12 cellular contexts compared by ENCODE assay signal in genomic region chr4:2297606-2298517, GRCh38. TPM values are rescaled to one million over a fixed set of nuclear protein-coding genes. Genes with fewer than 3 reads are reported as not detected.
A peak's percentile ranks its signal among the peaks of the same experiment; 100 is the strongest.
DNase-seq lines count a peak whose midpoint lies in the region; ATAC-seq, FAIRE-seq and TF ChIP-seq lines count a peak whose summit lies in the region.
"Had no signal": no experiment of that assay in that cellular context is flagged by ENCODE, and none has a peak within 500 bp of the region (broad histone marks: within the 10 kb centered on the region; RNA-seq: fewer than 3 reads in every experiment).

No MANE protein-coding gene starts in this region.

- H3K36me3 Mint-ChIP-seq in CD4-positive, alpha-beta memory T cell: peaks cover 17 to 20% of the 10 kb centered on the region in 2 donors

- H3K4me2 ChIP-seq in OCI-LY7 (ENCODE audit: low read length): peak overlapping the region; percentile 63
- H3K4me2 ChIP-seq in K562 (ENCODE audit: insufficient read depth, low read length): no peak overlapping the region
- no peak overlapping the region for H3K4me2 ChIP-seq in neuronal stem cell (ENCODE audit: insufficient read depth, low read length, poor library complexity, severe bottlenecking)

- H4K91ac ChIP-seq in neuronal stem cell (ENCODE audit: low read depth, low read length, poor library complexity): no peak overlapping the region

- TF ChIP-seq CTCF in OCI-LY7 (conservative IDR thresholded peaks at IDR 0.05; ENCODE audit: low read length) (no peak), K562 (IDR thresholded peaks at IDR 0.05 in 2 of 3, conservative IDR thresholded peaks at IDR 0.05 in 1 of 3; ENCODE audit: insufficient read depth in 2 of 3, low read depth in 1 of 3, low read length in 3 of 3) (no peak)

- no peak overlapping the region for H3K4me3 ChIP-seq in CD4-positive, alpha-beta memory T cell (ENCODE audit: low read length in 2 of 2)
- peak overlapping the region; percentile 26 for H3K4me3 ChIP-seq in OCI-LY7 (ENCODE audit: low read depth, low read length, poor library complexity, severe bottlenecking)
- no peak overlapping the region for H3K4me3 ChIP-seq in K562
- peak overlapping the region in 1 of 2 donors; percentile 64 for H3K4me3 ChIP-seq in neuronal stem cell (ENCODE audit: low read length in 2 of 2)
- H3K4me3 ChIP-seq: dorsolateral prefrontal cortex, uterus had no signal

- in situ Hi-C loops in K562 (cut with MboI): no loop called here

- H2AFZ ChIP-seq in OCI-LY7 (ENCODE audit: low read length) (peak overlapping the region; percentile 78), K562 (ENCODE audit: low read depth, low read length) (no peak overlapping the region), neuronal stem cell (ENCODE audit: low read length) (no peak overlapping the region)
- H2AFZ ChIP-seq: parathyroid adenoma had no signal

- H2BK15ac ChIP-seq in neuronal stem cell (ENCODE audit: low read length): peak overlapping the region; percentile 55

- H3K9me2 ChIP-seq in OCI-LY7 (ENCODE audit: insufficient read depth, low read length): no peaks in the 10 kb centered on the region

- no peaks in the 10 kb centered on the region for H3K36me3 ChIP-seq in CD4-positive, alpha-beta memory T cell (ENCODE audit: insufficient read depth, low read length)
- H3K36me3 ChIP-seq in OCI-LY7 (ENCODE audit: insufficient read depth, low read length) (no peaks in the 10 kb centered on the region), K562 (ENCODE audit: control insufficient read depth, insufficient read depth, low read length) (peaks cover 4% of the 10 kb centered on the region; the same call in 1 of the 3 replicates), neuronal stem cell (replicated peaks in 1 of 2; ENCODE audit: control insufficient read depth in 2 of 2, insufficient read depth in 2 of 2, low read length in 2 of 2) (no peaks in the 10 kb centered on the region)
- H3K36me3 ChIP-seq: uterus had no signal

- peak overlapping the region; percentile 27 for H2BK12ac ChIP-seq in neuronal stem cell (ENCODE audit: low read length)

- no peaks in the 10 kb centered on the region for H4K20me1 ChIP-seq in OCI-LY7 (ENCODE audit: insufficient read depth, low read length)
- no peaks in the 10 kb centered on the region for H4K20me1 ChIP-seq in K562 (replicated peaks; ENCODE audit: control insufficient read depth, insufficient read depth, low read length)

- H4K8ac ChIP-seq in neuronal stem cell (ENCODE audit: low read depth, low read length): peak overlapping the region; percentile 48

- POLR2A ChIA-PET in CD4-positive, alpha-beta memory T cell (lab: Charles Lee; ENCODE audit: partially characterized antibody): no interaction called here
- POLR2A ChIA-PET in OCI-LY7 (lab: Charles Lee): interaction anchor here (0.6 to 0.7 kb wide), 2 partner anchors 16 to 221 kb away, joined by 3 read pairs; no protein-coding TSS in a partner anchor
- POLR2A ChIA-PET in K562 (lab: Yijun Ruan, JAX): interaction anchor here (0.6 kb wide), 1 partner anchor 136 kb away, joined by 3 read pairs; no protein-coding TSS in a partner anchor

- DNase-seq in CD4-positive, alpha-beta memory T cell: no peak
- DNase-seq in OCI-LY7 (ENCODE audit: low spot score) (peak; percentile 82), K562 (ENCODE audit: extremely low read depth in 1 of 4, low spot score in 3 of 4) (no peak), neuronal stem cell (ENCODE audit: low spot score) (no peak), NCI-H510A (lab: John Stamatoyannopoulos, UW) (no peak), NCI-H510A treated with DMSO at 0.1 percent for 48 hours (lab: John Stamatoyannopoulos, UW) (no peak)
- DNase-seq: uterus had no signal

- peaks cover 13 to 34% (median 21%) of the 10 kb centered on the region in 4 donors for H3K4me1 Mint-ChIP-seq in CD4-positive, alpha-beta memory T cell

- H3K14ac ChIP-seq in neuronal stem cell (ENCODE audit: low read length): peak overlapping the region; percentile 84

- no peak overlapping the region for H3K27ac ChIP-seq in CD4-positive, alpha-beta memory T cell (ENCODE audit: low read depth, low read length)
- peak overlapping the region; percentile 40 for H3K27ac ChIP-seq in OCI-LY7 (ENCODE audit: low read depth, low read length, poor library complexity, severe bottlenecking)
- H3K27ac ChIP-seq in K562 (ENCODE audit: extremely low read depth, low read depth, low read length): no peak overlapping the region; the same call in 2 of the 3 replicates
- no peak overlapping the region for H3K27ac ChIP-seq in neuronal stem cell (replicated peaks; ENCODE audit: low read length)
- H3K27ac ChIP-seq: parathyroid adenoma, uterus had no signal

- FAIRE-seq in K562 (lab: Jason Lieb, UNC): no peak
- FAIRE-seq: GM19239 had no signal

- H3K27me3 ChIP-seq in CD4-positive, alpha-beta memory T cell (ENCODE audit: insufficient read depth, low read length): no peaks in the 10 kb centered on the region
- no peaks in the 10 kb centered on the region for H3K27me3 ChIP-seq in K562 (ENCODE audit: control insufficient read depth in 2 of 2, insufficient read depth in 2 of 2, low read length in 2 of 2)
- H3K27me3 ChIP-seq in neuronal stem cell (ENCODE audit: control insufficient read depth in 3 of 3, insufficient read depth in 3 of 3, low read depth in 1 of 3, low read length in 3 of 3): peaks cover 0 to 38% (median 0%) of the 10 kb centered on the region in 3 experiments
- H3K27me3 ChIP-seq: dorsolateral prefrontal cortex, uterus had no signal

- TF ChIP-seq RAD21 in K562 (CRISPR knock-in tag; conservative IDR thresholded peaks at IDR 0.05 in 1 of 2, IDR thresholded peaks at IDR 0.05 in 1 of 2): no peak

- no peaks in the 10 kb centered on the region for H3K27me3 Mint-ChIP-seq in CD4-positive, alpha-beta memory T cell

- H3K9me3 Mint-ChIP-seq in CD4-positive, alpha-beta memory T cell: peaks cover 0 to 5% (median 0%) of the 10 kb centered on the region in 8 donors

- H3K4ac ChIP-seq in neuronal stem cell (ENCODE audit: low read length): no peak overlapping the region

- ATAC-seq in K562 (no peak), HG02678 (IDR thresholded peaks at IDR 0.05; ENCODE audit: unreplicated experiment) (no peak), HG02623 (IDR thresholded peaks at IDR 0.05; ENCODE audit: unreplicated experiment) (no peak)

- 73% methylated on average over 38 of the region's 39 CpGs for WGBS in K562 (ENCODE audit: insufficient coverage, low coverage, missing lambda C conversion rate)
- no CpG with 5 or more reads among the region's 39 CpGs for WGBS in neuronal stem cell (ENCODE audit: extremely low coverage in 2 of 2, insufficient read length in 2 of 2, insufficient replicate concordance in 1 of 2), 2 donors

- intact Hi-C loops in CD4-positive, alpha-beta memory T cell (cut with micrococcal nuclease): no loop called here
- intact Hi-C loops in OCI-LY7 (cut with micrococcal nuclease; ENCODE audit: unreplicated experiment): no loop called here
- intact Hi-C loops in K562 (cut with micrococcal nuclease): no loop called here

- no peaks in the 10 kb centered on the region for H3K79me2 ChIP-seq in OCI-LY7 (ENCODE audit: insufficient read depth, low read depth, low read length)
- H3K79me2 ChIP-seq in K562 (ENCODE audit: control insufficient read depth, insufficient read depth, low read length): no peaks in the 10 kb centered on the region
- H3K79me2 ChIP-seq: parathyroid adenoma had no signal

- H3K9me3 ChIP-seq in CD4-positive, alpha-beta memory T cell (ENCODE audit: control insufficient read depth in 1 of 2, low read length in 2 of 2): no peaks in the 10 kb centered on the region
- no peaks in the 10 kb centered on the region for H3K9me3 ChIP-seq in OCI-LY7 (ENCODE audit: low read length)
- no peaks in the 10 kb centered on the region for H3K9me3 ChIP-seq in K562 (replicated peaks; ENCODE audit: control insufficient read depth, insufficient read depth, low read depth, low read length)
- H3K9me3 ChIP-seq in neuronal stem cell (replicated peaks in 1 of 2; ENCODE audit: control insufficient read depth in 2 of 2, insufficient read depth in 1 of 2, low read depth in 1 of 2, low read length in 2 of 2): peaks cover 0 to 7% of the 10 kb centered on the region in 2 donors
- H3K9me3 ChIP-seq: uterus had no signal

- BruUV-seq in OCI-LY7 (replicated peaks; lab: Mats Ljungman, UMichigan) (no TSS peak), K562 (replicated peaks; lab: Mats Ljungman, UMichigan) (no TSS peak)

- H2BK120ac ChIP-seq in neuronal stem cell (ENCODE audit: low read depth, low read length): no peak overlapping the region

- no peak overlapping the region for H3K4me3 Mint-ChIP-seq in CD4-positive, alpha-beta memory T cell

- no peak overlapping the region for H2BK5ac ChIP-seq in neuronal stem cell (ENCODE audit: low read length)

- peak overlapping the region; percentile 65 for H2AK5ac ChIP-seq in neuronal stem cell (ENCODE audit: low read depth, low read length)

- no peak for TF ChIP-seq EP300 in K562 (IDR thresholded peaks at IDR 0.05; ENCODE audit: low read length)

- peak overlapping the region; percentile 73 to 93 (median 85) for H3K27ac Mint-ChIP-seq in CD4-positive, alpha-beta memory T cell

- 0 out of 4 replicates have a peak overlapping the region, but pooled peaks of 1 of the 2 experiments have one; percentile 69 for H3K9ac ChIP-seq in K562 (ENCODE audit: insufficient read depth in 1 of 2, low read depth in 2 of 2, low read length in 2 of 2)
- peak overlapping the region; percentile 79 for H3K9ac ChIP-seq in neuronal stem cell (ENCODE audit: low read depth, low read length, poor library complexity)
- H3K9ac ChIP-seq: parathyroid adenoma had no signal

- H3K4me1 ChIP-seq in CD4-positive, alpha-beta memory T cell (ENCODE audit: insufficient read depth, low read length): peaks cover 3% of the 10 kb centered on the region
- H3K4me1 ChIP-seq in OCI-LY7 (ENCODE audit: insufficient read depth, low read length, poor library complexity, severe bottlenecking) (peaks cover 33% of the 10 kb centered on the region), K562 (replicated peaks in 1 of 2; ENCODE audit: control insufficient read depth in 2 of 2, insufficient read depth in 2 of 2, low read length in 2 of 2) (peaks cover 0 to 41% of the 10 kb centered on the region in 2 experiments; a peak in 3 of 5 replicates), neuronal stem cell (ENCODE audit: control insufficient read depth in 2 of 2, insufficient read depth in 1 of 2, low read depth in 1 of 2, low read length in 2 of 2) (no peaks in the 10 kb centered on the region)
- H3K4me1 ChIP-seq: parathyroid adenoma, uterus had no signal

- peak overlapping the region; percentile 80 for H3K18ac ChIP-seq in neuronal stem cell (ENCODE audit: low read length)

- no peaks in the 10 kb centered on the region for H3K9me1 ChIP-seq in K562 (ENCODE audit: control insufficient read depth, insufficient read depth, low read length)

- CTCF ChIA-PET in CD4-positive, alpha-beta memory T cell (lab: Charles Lee; ENCODE audit: partially characterized antibody): no interaction called here
- CTCF ChIA-PET in OCI-LY7 (lab: Charles Lee; ENCODE audit: unreplicated experiment): interaction anchor here (0.9 kb wide), 1 partner anchor 34 kb away, joined by 3 read pairs; no protein-coding TSS in a partner anchor
- CTCF ChIA-PET in K562 (lab: Yijun Ruan, JAX; ENCODE audit: low intra/inter-chr PET ratio): no interaction called here

- TF ChIP-seq POLR2A in K562 (conservative IDR thresholded peaks at IDR 0.05): no peak

- peak overlapping the region; percentile 62 for H3K23ac ChIP-seq in neuronal stem cell (ENCODE audit: low read depth, low read length, poor library complexity)

- no peaks in the 10 kb centered on the region for H3K79me1 ChIP-seq in neuronal stem cell (ENCODE audit: low read depth, low read length)

RNA-seq across cellular contexts. Expression of gene MXD4, which starts 36.0 kb away (rescaled TPM):
- 10 to 100 TPM; 66.5 to 67.5 TPM for total RNA-seq in CD4-positive, alpha-beta memory T cell
- 10 to 100 TPM; 31.9 to 48.9 TPM for polyA plus RNA-seq in CD4-positive, alpha-beta memory T cell
- 2.4 and 3.0 TPM in 2 replicates for total RNA-seq in OCI-LY7 (2014; rRNA removed; shearing (Covaris generic))
- total RNA-seq in OCI-LY7 (2022) (10.4 and 11.6 TPM in 2 replicates), K562 (2014; rRNA removed) (8.8 and 11.2 TPM in 2 replicates), K562 (2014; rRNA removed; fragmentation: Illumina TruSeq; extraction: Trizol) (1.3 and 1.7 TPM in 2 replicates), K562 (2015; rRNA removed; fragmentation: Illumina TruSeq; extraction: Trizol) (5.9 and 6.1 TPM in 2 replicates), K562 (2021) (13.5 and 14.0 TPM in 2 replicates)
- 28.6 and 67.2 TPM in 2 replicates for total RNA-seq in K562 (2011; cell fraction: chromatin; rRNA removed; ENCODE audit: low replicate concordance)
- total RNA-seq in K562 (2011; cell fraction: nucleolus; rRNA removed): 27.8 and 29.2 TPM in 2 replicates
- total RNA-seq in K562 (2011; cell fraction: nucleoplasm; rRNA removed): 20.9 and 26.7 TPM in 2 replicates
- polyA plus RNA-seq in K562 (2011; rRNA removed) (9.1 and 14.4 TPM in 2 replicates), K562 (2014; fragmentation: Illumina TruSeq; extraction: Trizol) (4.4 and 7.0 TPM in 2 replicates), K562 (2014; fragmentation: Nextera tagmentation; extraction: Ambion mirVana) (under 1 TPM; 0.06 to 0.29 TPM), K562 (2014; rRNA removed) (8.9 and 10.2 TPM in 2 replicates)
- 10.3 and 17.4 TPM in 2 replicates for polyA plus RNA-seq in K562 (2011; cell fraction: cytosol; rRNA removed)
- polyA plus RNA-seq in K562 (2011; cell fraction: nucleus; rRNA removed): 49.5 and 56.9 TPM in 2 replicates
- polyA plus RNA-seq in K562 (2012): 9.3 and 17.8 TPM in 2 replicates
- polyA minus RNA-seq in K562 (2011; rRNA and poly(A)+ RNA removed): 3.4 and 3.6 TPM in 2 replicates
- 4.6 and 8.3 TPM in 2 replicates for polyA minus RNA-seq in K562 (2011; cell fraction: cytosol; rRNA and poly(A)+ RNA removed)
- 13.1 and 22.0 TPM in 2 replicates for polyA minus RNA-seq in K562 (2011; cell fraction: nucleus; rRNA and poly(A)+ RNA removed)
- polyA plus RNA-seq in neuronal stem cell (2013, experiment 1 of 2): 45.6 TPM
- polyA plus RNA-seq in neuronal stem cell (2013, experiment 2 of 2): 47.1 TPM

RNA-seq across cellular contexts. Expression of gene HAUS3, which starts 55.9 kb away (rescaled TPM):
- total RNA-seq in CD4-positive, alpha-beta memory T cell: 10 to 100 TPM; 35.9 to 39.2 TPM
- 10 to 100 TPM; 24.8 to 43.9 TPM for polyA plus RNA-seq in CD4-positive, alpha-beta memory T cell
- total RNA-seq in OCI-LY7 (2014; rRNA removed; shearing (Covaris generic)): 15.9 and 20.1 TPM in 2 replicates
- 21.1 and 22.2 TPM in 2 replicates for total RNA-seq in OCI-LY7 (2022)
- total RNA-seq in K562 (2011; cell fraction: chromatin; rRNA removed; ENCODE audit: low replicate concordance): 10.9 and 54.8 TPM in 2 replicates
- 8.7 and 12.0 TPM in 2 replicates for total RNA-seq in K562 (2011; cell fraction: nucleolus; rRNA removed)
- total RNA-seq in K562 (2011; cell fraction: nucleoplasm; rRNA removed): 17.7 and 23.4 TPM in 2 replicates
- 14.9 and 15.8 TPM in 2 replicates for total RNA-seq in K562 (2014; rRNA removed)
- 25.7 and 29.2 TPM in 2 replicates for total RNA-seq in K562 (2014; rRNA removed; fragmentation: Illumina TruSeq; extraction: Trizol)
- 20.1 and 22.3 TPM in 2 replicates for total RNA-seq in K562 (2015; rRNA removed; fragmentation: Illumina TruSeq; extraction: Trizol)
- total RNA-seq in K562 (2021): 19.8 and 20.0 TPM in 2 replicates
- polyA plus RNA-seq in K562 (2011; rRNA removed): 15.3 and 21.5 TPM in 2 replicates
- 6.7 and 9.4 TPM in 2 replicates for polyA plus RNA-seq in K562 (2011; cell fraction: cytosol; rRNA removed)
- 15.3 and 17.4 TPM in 2 replicates for polyA plus RNA-seq in K562 (2011; cell fraction: nucleus; rRNA removed)
- 15.3 and 16.2 TPM in 2 replicates for polyA plus RNA-seq in K562 (2012)
- polyA plus RNA-seq in K562 (2014; fragmentation: Illumina TruSeq; extraction: Trizol): 18.7 and 22.3 TPM in 2 replicates
- 1 to 10 TPM; 8.9 to 9.6 TPM for polyA plus RNA-seq in K562 (2014; fragmentation: Nextera tagmentation; extraction: Ambion mirVana)
- polyA plus RNA-seq in K562 (2014; rRNA removed): 22.8 and 25.0 TPM in 2 replicates
- polyA minus RNA-seq in K562 (2011; rRNA and poly(A)+ RNA removed): 12.1 and 15.7 TPM in 2 replicates
- 5.9 and 8.2 TPM in 2 replicates for polyA minus RNA-seq in K562 (2011; cell fraction: cytosol; rRNA and poly(A)+ RNA removed)
- polyA minus RNA-seq in K562 (2011; cell fraction: nucleus; rRNA and poly(A)+ RNA removed): 8.5 and 14.3 TPM in 2 replicates
- polyA plus RNA-seq in neuronal stem cell (2013, experiment 1 of 2): 11.4 TPM
- 12.2 TPM for polyA plus RNA-seq in neuronal stem cell (2013, experiment 2 of 2)

RNA-seq across cellular contexts. Expression of gene POLN, which starts 55.9 kb away (rescaled TPM):
- 1 to 10 TPM; 3.8 to 4.4 TPM for total RNA-seq in CD4-positive, alpha-beta memory T cell
- polyA plus RNA-seq in CD4-positive, alpha-beta memory T cell: 1 to 10 TPM in 1 of 2 donors, under 1 TPM in 1; 0.24 to 1.8 TPM
- 2.7 and 4.4 TPM in 2 replicates for total RNA-seq in OCI-LY7 (2014; rRNA removed; shearing (Covaris generic))
- 3.5 and 4.0 TPM in 2 replicates for total RNA-seq in OCI-LY7 (2022)
- total RNA-seq in K562 (2011; cell fraction: chromatin; rRNA removed; ENCODE audit: low replicate concordance): 3.2 and 4.6 TPM in 2 replicates
- 0.33 and 0.39 TPM in 2 replicates for total RNA-seq in K562 (2011; cell fraction: nucleolus; rRNA removed)
- 0.37 and 1.5 TPM in 2 replicates for total RNA-seq in K562 (2011; cell fraction: nucleoplasm; rRNA removed)
- total RNA-seq in K562 (2014; rRNA removed): 0.09 and 0.16 TPM in 2 replicates
- total RNA-seq in K562 (2014; rRNA removed; fragmentation: Illumina TruSeq; extraction: Trizol): 0.47 and 0.70 TPM in 2 replicates
- total RNA-seq in K562 (2015; rRNA removed; fragmentation: Illumina TruSeq; extraction: Trizol): 0.72 and 0.91 TPM in 2 replicates
- 0.45 and 0.58 TPM in 2 replicates for total RNA-seq in K562 (2021)
- polyA plus RNA-seq in K562 (2011; rRNA removed): 0.54 and 0.70 TPM in 2 replicates
- polyA plus RNA-seq in K562 (2011; cell fraction: cytosol; rRNA removed): 0.12 and 0.25 TPM in 2 replicates
- polyA plus RNA-seq in K562 (2011; cell fraction: nucleus; rRNA removed): 0.40 and 1.5 TPM in 2 replicates
- 0.33 and 1.5 TPM in 2 replicates for polyA plus RNA-seq in K562 (2012)
- polyA plus RNA-seq in K562 (2014; fragmentation: Illumina TruSeq; extraction: Trizol): 0.15 and 0.33 TPM in 2 replicates
- polyA plus RNA-seq in K562 (2014; fragmentation: Nextera tagmentation; extraction: Ambion mirVana): under 1 TPM; 0.08 to 0.25 TPM
- polyA plus RNA-seq in K562 (2014; rRNA removed): 0.32 and 0.46 TPM in 2 replicates
- polyA minus RNA-seq in K562 (2011; rRNA and poly(A)+ RNA removed): 1.2 and 2.1 TPM in 2 replicates
- 0.73 TPM in 1 of 2 replicates, not detected in the other for polyA minus RNA-seq in K562 (2011; cell fraction: cytosol; rRNA and poly(A)+ RNA removed)
- 0.40 and 0.56 TPM in 2 replicates for polyA minus RNA-seq in K562 (2011; cell fraction: nucleus; rRNA and poly(A)+ RNA removed)
- polyA plus RNA-seq in neuronal stem cell (2013, experiment 1 of 2): 0.77 TPM
- 0.54 TPM for polyA plus RNA-seq in neuronal stem cell (2013, experiment 2 of 2)
